Comparison of ENCODE assay signal across 29 cellular contexts in the genomic region with DNA sequence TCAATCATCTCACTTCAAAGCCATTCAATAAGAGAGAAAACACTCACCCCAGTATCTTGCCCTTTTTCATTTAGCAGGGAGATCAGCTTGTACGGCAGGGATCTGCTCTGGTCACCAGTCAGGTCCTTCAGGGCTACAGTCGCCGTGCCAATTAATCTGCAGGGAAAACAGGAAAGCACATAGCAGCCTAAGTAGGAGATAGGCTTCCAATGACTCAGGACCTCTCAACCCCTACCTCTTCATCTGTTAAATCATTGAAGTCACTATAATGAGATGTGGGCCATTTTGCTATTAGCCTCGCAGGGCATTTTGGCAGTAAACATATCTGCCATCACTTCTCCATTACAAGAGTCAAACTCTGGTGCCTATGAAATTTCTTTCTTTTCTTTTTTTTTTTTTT. TPM values are rescaled to one million over a fixed set of nuclear protein-coding genes. Genes with fewer than 3 reads are reported as not detected.
A peak's percentile ranks its signal among the peaks of the same experiment; 100 is the strongest.
DNase-seq lines count a peak whose midpoint lies in the region; ATAC-seq, FAIRE-seq and TF ChIP-seq lines count a peak whose summit lies in the region.
"Had no signal": no experiment of that assay in that cellular context is flagged by ENCODE, and none has a peak within 500 bp of the region (broad histone marks: within the 10 kb centered on the region; RNA-seq: fewer than 3 reads in every experiment).

No MANE protein-coding gene starts in this region.

- no peak overlapping the region for H3K4me3 Mint-ChIP-seq in Calu3 (ENCODE audit: low read depth, unreplicated experiment)
- H3K4me3 Mint-ChIP-seq in endodermal cell: no peak overlapping the region
- H3K4me3 Mint-ChIP-seq in neural progenitor cell: no peak overlapping the region
- H3K4me3 Mint-ChIP-seq: dendritic cell treated with granulocyte-macrophage colony-stimulating factor and Interleukin-4, amounts not matched to agents 40 ng/mL and 50 ng/mL, for 4 days; naive thymus-derived CD8-positive, alpha-beta T cell had no signal

- intact Hi-C loops in Calu3 (cut with micrococcal nuclease; ENCODE audit: unreplicated experiment): no loop called here

- BruUV-seq in Calu3 (replicated peaks; lab: Mats Ljungman, UMichigan): no TSS peak

- H3K4me1 Mint-ChIP-seq in Calu3 (ENCODE audit: low read depth, unreplicated experiment): peaks cover 15% of the 10 kb centered on the region
- H3K4me1 Mint-ChIP-seq in endodermal cell: peaks cover 13% of the 10 kb centered on the region
- peaks cover 50% of the 10 kb centered on the region for H3K4me1 Mint-ChIP-seq in neural progenitor cell

- H3K27ac ChIP-seq in endodermal cell (ENCODE audit: low read depth, low read length) (no peak overlapping the region), neural progenitor cell (no peak overlapping the region)
- H3K27ac ChIP-seq: adrenal gland, C4-2B, pancreas, Peyer's patch had no signal

- H3K9me3 ChIP-seq in endodermal cell (ENCODE audit: control insufficient read depth, low read length) (peaks cover 7% of the 10 kb centered on the region), neural progenitor cell (ENCODE audit: low read depth) (no peaks in the 10 kb centered on the region)
- H3K9me3 ChIP-seq: adrenal gland, pancreas, Peyer's patch, right atrium auricular region had no signal

- no peak for DNase-seq in Calu3
- DNase-seq in RCC 7860 (ENCODE audit: low spot score): peak; percentile 28
- peak; percentile 49 for DNase-seq in endodermal cell
- no peak for DNase-seq in neural progenitor cell (ENCODE audit: low spot score)
- no peak for DNase-seq in activated naive CD4-positive, alpha-beta T cell (lab: John Stamatoyannopoulos, UW)
- no peak for DNase-seq in ecto neural progenitor cell (ENCODE audit: low spot score)
- no peak for DNase-seq in HTR-8/SVneo (ENCODE audit: insufficient read length, low spot score)
- DNase-seq: activated CD4-positive, alpha-beta T cell treated with anti-CD3 and anti-CD28 coated beads for 4 hours; activated naive CD4-positive, alpha-beta T cell treated with Interleukin-2 at 50 U/mL for 16 hours; activated T-cell treated with anti-CD3 and anti-CD28 coated beads, Interleukin-2, amount 50 U/mL, for 48 hours; adrenal gland; GM23248; head of caudate nucleus; kidney glomerular epithelial cell; naive thymus-derived CD8-positive, alpha-beta T cell; NCI-H1694 treated with DMSO at 0.1 percent for 48 hours; NCI-H2171 treated with DMSO at 0.1 percent for 48 hours; NCI-H526; pancreas; Peyer's patch; stimulated activated CD4-positive, alpha-beta T cell treated with anti-CD3 and anti-CD28 coated beads, Interleukin-4, amount 100 ng/mL, for 24 hours; stimulated activated naive CD4-positive, alpha-beta T cell; T-helper 1 cell had no signal

- H2AFZ ChIP-seq in neural progenitor cell (replicated peaks): no peak overlapping the region
- H2AFZ ChIP-seq: GM23248 had no signal

- no peaks in the 10 kb centered on the region for H3K9me3 Mint-ChIP-seq in Calu3 (ENCODE audit: low read depth, unreplicated experiment)
- H3K9me3 Mint-ChIP-seq in endodermal cell: no peaks in the 10 kb centered on the region
- H3K9me3 Mint-ChIP-seq in neural progenitor cell: peaks cover 3% of the 10 kb centered on the region

- H3K27me3 Mint-ChIP-seq in Calu3 (ENCODE audit: unreplicated experiment) (no peaks in the 10 kb centered on the region), endodermal cell (ENCODE audit: insufficient read depth) (no peaks in the 10 kb centered on the region), neural progenitor cell (ENCODE audit: insufficient read depth, low read depth) (peaks cover 5% of the 10 kb centered on the region)

- H4K20me1 ChIP-seq in neural progenitor cell (ENCODE audit: low read depth): no peaks in the 10 kb centered on the region

- no peak for ATAC-seq in HG03039 (IDR thresholded peaks at IDR 0.05; ENCODE audit: unreplicated experiment)
- ATAC-seq: naive thymus-derived CD8-positive, alpha-beta T cell; pancreas had no signal

- H3K4me1 ChIP-seq in endodermal cell (ENCODE audit: control insufficient read depth, insufficient read depth, low read length) (no peaks in the 10 kb centered on the region), neural progenitor cell (peaks cover 16% of the 10 kb centered on the region)
- H3K4me1 ChIP-seq: pancreas had no signal

- H3K36me3 Mint-ChIP-seq in Calu3 (ENCODE audit: insufficient read depth, unreplicated experiment) (peaks cover 66% of the 10 kb centered on the region), endodermal cell (ENCODE audit: low read depth) (peaks cover 18% of the 10 kb centered on the region), neural progenitor cell (peaks cover 7% of the 10 kb centered on the region)
- H3K36me3 Mint-ChIP-seq: naive thymus-derived CD8-positive, alpha-beta T cell had no signal

- H3K79me2 ChIP-seq in neural progenitor cell (ENCODE audit: low read depth): no peaks in the 10 kb centered on the region

- no peak overlapping the region for H3K4me2 ChIP-seq in neural progenitor cell

- H3K27ac Mint-ChIP-seq in Calu3 (ENCODE audit: unreplicated experiment) (peak overlapping the region; percentile 44), endodermal cell (peak overlapping the region; percentile 23), neural progenitor cell (peak overlapping the region; percentile 85)
- H3K27ac Mint-ChIP-seq: dendritic cell treated with granulocyte-macrophage colony-stimulating factor and Interleukin-4, amounts not matched to agents 40 ng/mL and 50 ng/mL, for 4 days had no signal

- H3F3A ChIP-seq in neural progenitor cell (ENCODE audit: low read depth): no peaks in the 10 kb centered on the region

- H3K36me3 ChIP-seq in endodermal cell (ENCODE audit: control insufficient read depth, insufficient read depth, low read length) (peaks cover 39% of the 10 kb centered on the region), neural progenitor cell (no peaks in the 10 kb centered on the region)
- H3K36me3 ChIP-seq: adrenal gland, pancreas, Peyer's patch, right atrium auricular region had no signal

- no peaks in the 10 kb centered on the region for H3K27me3 ChIP-seq in endodermal cell (ENCODE audit: control insufficient read depth, insufficient read depth, low read length, poor library complexity, severe bottlenecking)
- H3K27me3 ChIP-seq in neural progenitor cell: no peaks in the 10 kb centered on the region
- H3K27me3 ChIP-seq: adrenal gland, pancreas, Peyer's patch, right atrium auricular region had no signal

- FAIRE-seq in RCC 7860 (lab: Jason Lieb, UNC) (no peak), HTR-8/SVneo (lab: Jason Lieb, UNC) (no peak)
- FAIRE-seq: D721Med, pancreas, TTC549 had no signal

- H3K9ac ChIP-seq in endodermal cell (ENCODE audit: extremely low read depth, low read length, poor library complexity, severe bottlenecking) (no peak overlapping the region), neural progenitor cell (no peak overlapping the region)
- H3K9ac ChIP-seq: GM23248 had no signal

- TF ChIP-seq CTCF in Calu3 (IDR thresholded peaks at IDR 0.05; ENCODE audit: unreplicated experiment) (no peak), endodermal cell (conservative IDR thresholded peaks at IDR 0.05) (no peak), neural progenitor cell (IDR thresholded peaks at IDR 0.05) (no peak)

- CTCF ChIA-PET in Calu3 (lab: Charles Lee): no interaction called here

- 86 to 94% methylated on average over 4 of the region's 4 CpGs for WGBS in endodermal cell (ENCODE audit: insufficient coverage in 1 of 2, insufficient read length in 1 of 2), 2 experiments

- H3K4me3 ChIP-seq in endodermal cell (ENCODE audit: low read length): no peak overlapping the region
- no peak overlapping the region for H3K4me3 ChIP-seq in neural progenitor cell
- H3K4me3 ChIP-seq: adrenal gland, GM23248, pancreas, Peyer's patch, right atrium auricular region had no signal

RNA-seq across cellular contexts. Expression of a gene that starts 50.8 kb away (rescaled TPM):
- 468 and 474 TPM in 2 replicates for total RNA-seq in Calu3 (2022)
- total RNA-seq in endodermal cell: 10 to 100 TPM; 37.4 to 93.8 TPM
- polyA plus RNA-seq in endodermal cell (2013, experiment 1 of 2): 15.6 TPM
- polyA plus RNA-seq in endodermal cell (2013, experiment 2 of 2): 21.2 TPM
- total RNA-seq in neural progenitor cell (ENCODE audit: low replicate concordance): 1.2 and 1.6 TPM in 2 replicates
- polyA plus RNA-seq: naive thymus-derived CD8-positive, alpha-beta T cell had no signal

Comparison
In these comparisons a context has a peak if more than half of its experiments do, and no peak if none do; other contexts are left out.
1. DNase-seq: peak in RCC 7860 (single experiment) and endodermal cell (single experiment); none in Calu3 (single experiment), neural progenitor cell (single experiment), activated naive CD4-positive, alpha-beta T cell (0 of 4), ecto neural progenitor cell (single experiment) and HTR-8/SVneo (single experiment).
2. H3K27ac Mint-ChIP-seq: peak in every context shown above with its lines; median percentile 85 in neural progenitor cell; 44 in Calu3; 23 in endodermal cell.
3. RNA of a gene that starts 50.8 kb away (total RNA-seq): 468 to 474 TPM in Calu3 and 37.4 to 93.8 TPM in endodermal cell; 1.2 to 1.6 TPM in neural progenitor cell; every median in the first group is over 10 times any median in the second.